In the genomic region with DNA sequence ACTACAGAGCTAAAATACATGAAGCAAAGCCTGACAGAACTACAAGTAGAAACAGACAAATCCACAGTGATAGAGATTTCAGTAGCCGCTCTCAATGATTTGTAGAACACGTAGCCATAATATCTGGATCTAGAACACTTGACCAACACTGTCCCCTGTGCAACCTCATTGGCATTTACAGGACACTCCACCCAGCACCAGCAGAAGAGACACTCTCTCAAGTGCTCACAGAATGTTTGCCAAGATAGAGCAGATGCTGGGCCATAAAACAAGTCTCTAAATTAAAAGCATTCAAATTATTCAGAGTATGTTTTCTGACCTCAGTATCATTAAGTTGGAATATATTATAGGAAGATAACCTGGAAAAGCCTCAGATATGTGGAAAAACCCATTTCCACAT, we compare ENCODE assay signal across 35 cellular contexts. TPM values are rescaled to one million over a fixed set of nuclear protein-coding genes. Genes with fewer than 3 reads are reported as not detected.
"Had no signal": no experiment of that assay in that cellular context is flagged by ENCODE, and none has a peak within 500 bp of the region (broad histone marks: within the 10 kb centered on the region; RNA-seq: fewer than 3 reads in every experiment).

No MANE protein-coding gene starts in this region.

- H3K4me1 ChIP-seq: colonic mucosa, esophagus muscularis mucosa, heart right ventricle, prostate gland, right atrium auricular region, upper lobe of left lung had no signal

- H3K27me3 Mint-ChIP-seq: dendritic cell treated with granulocyte-macrophage colony-stimulating factor and Interleukin-4, amounts not matched to agents 40 ng/mL and 50 ng/mL, for 4 days; naive thymus-derived CD4-positive, alpha-beta T cell; stimulated activated naive B cell treated with anti-CD40 and anti-IgM and Interleukin-4, amounts not matched to agents 10 μg/mL and 1 μg/mL and 100 μg/mL, for 72 hours; stimulated activated naive CD8-positive, alpha-beta T cell treated with anti-CD3 and anti-CD28 coated beads, Interleukin-15, Interleukin-2, amounts not matched to agents 100 ng/mL and 50 ng/mL, for 24 hours had no signal

- H3K4me3 ChIP-seq: colonic mucosa, esophagus muscularis mucosa, heart right ventricle, lung, prostate gland, right atrium auricular region, thoracic aorta, tibial nerve, upper lobe of left lung had no signal

- FAIRE-seq: endothelial cell of umbilical vein, keratinocyte, urothelium cell line had no signal

- ATAC-seq: heart right ventricle; left lobe of liver; naive thymus-derived CD4-positive, alpha-beta T cell; sciatic nerve; stimulated activated naive B cell treated with anti-CD40 and anti-IgM and Interleukin-4, amounts not matched to agents 10 μg/mL and 1 μg/mL and 100 μg/mL, for 72 hours had no signal

- H3K4me3 Mint-ChIP-seq: dendritic cell treated with granulocyte-macrophage colony-stimulating factor and Interleukin-4, amounts not matched to agents 40 ng/mL and 50 ng/mL, for 4 days; immature natural killer cell; naive thymus-derived CD4-positive, alpha-beta T cell; nephron; stimulated activated naive CD8-positive, alpha-beta T cell treated with anti-CD3 and anti-CD28 coated beads, Interleukin-15, Interleukin-2, amounts not matched to agents 100 ng/mL and 50 ng/mL, for 24 hours had no signal

- H3K9me3 Mint-ChIP-seq: dendritic cell treated with granulocyte-macrophage colony-stimulating factor and Interleukin-4, amounts not matched to agents 40 ng/mL and 50 ng/mL, for 4 days; immature natural killer cell; naive thymus-derived CD4-positive, alpha-beta T cell; stimulated activated naive CD8-positive, alpha-beta T cell treated with anti-CD3 and anti-CD28 coated beads, Interleukin-15, Interleukin-2, amounts not matched to agents 100 ng/mL and 50 ng/mL, for 24 hours had no signal

- H3K4me1 Mint-ChIP-seq: nephron had no signal

- DNase-seq: colonic mucosa; effector CD8-positive, alpha-beta T cell; foreskin melanocyte; glutamatergic neuron; heart right ventricle; hippocampal formation; immature natural killer cell; mesendoderm; midbrain; naive thymus-derived CD4-positive, alpha-beta T cell; nucleus accumbens; stimulated activated CD4-positive, alpha-beta T cell treated with anti-CD3 and anti-CD28 coated beads, Interleukin-2, amount 100 ng/mL, for 24 hours; stimulated activated CD4-positive, alpha-beta T cell treated with anti-CD3 and anti-CD28 coated beads, Interleukin-4, amount 100 ng/mL, for 24 hours; stimulated activated naive B cell treated with anti-CD40 and anti-IgM and Interleukin-4, amounts not matched to agents 10 μg/mL and 1 μg/mL and 100 μg/mL, for 72 hours; upper lobe of left lung had no signal

- H3K27me3 ChIP-seq: colonic mucosa, esophagus muscularis mucosa, heart right ventricle, right atrium auricular region, tibial nerve, upper lobe of left lung had no signal

- H3K27ac ChIP-seq: colonic mucosa, esophagus muscularis mucosa, heart right ventricle, prostate gland, right atrium auricular region, thoracic aorta, tibial nerve, upper lobe of left lung had no signal

- H3K36me3 ChIP-seq: colonic mucosa, thoracic aorta had no signal

- H3K9me3 ChIP-seq: colonic mucosa, esophagus muscularis mucosa, heart right ventricle, prostate gland, right atrium auricular region, thoracic aorta, tibial nerve, upper lobe of left lung had no signal

- H3K27ac Mint-ChIP-seq: dendritic cell treated with granulocyte-macrophage colony-stimulating factor and Interleukin-4, amounts not matched to agents 40 ng/mL and 50 ng/mL, for 4 days; nephron; stimulated activated naive CD8-positive, alpha-beta T cell treated with anti-CD3 and anti-CD28 coated beads, Interleukin-15, Interleukin-2, amounts not matched to agents 100 ng/mL and 50 ng/mL, for 24 hours had no signal

RNA-seq across cellular contexts. Expression of a gene that starts 21.9 kb away (rescaled TPM):
- total RNA-seq: cerebellum; colonic mucosa; endothelial cell of umbilical vein; epithelial cell of proximal tubule; esophagus muscularis mucosa; heart right ventricle; left lobe of liver; liver; lung; mucosa of gallbladder; naive thymus-derived CD4-positive, alpha-beta T cell; osteocyte; prostate gland; right atrium auricular region; sciatic nerve; skeletal muscle tissue; thoracic aorta; tibial nerve; upper lobe of left lung had no signal
- polyA plus RNA-seq: endothelial cell of umbilical vein; heart right ventricle; immature natural killer cell; keratinocyte; liver; lung; naive thymus-derived CD4-positive, alpha-beta T cell had no signal
